Comparison of ENCODE assay signal across 26 cellular contexts in genomic region chr5:2190549-2190948, GRCh38.
"Had no signal": no experiment of that assay in that cellular context is flagged by ENCODE, and none has a peak within 500 bp of the region (broad histone marks: within the 10 kb centered on the region; RNA-seq: fewer than 3 reads in every experiment).

No MANE protein-coding gene starts in this region.

- H3K9me3 ChIP-seq: adrenal gland had no signal

- H3K27me3 Mint-ChIP-seq: activated CD4-positive, alpha-beta T cell treated with anti-CD3 and anti-CD28 coated beads, Interleukin-2, amount 10 ng/mL, durations not matched to agents 24 days and 14 days; activated CD8-positive, alpha-beta T cell treated with anti-CD3 and anti-CD28 coated beads for 36 hours had no signal

- DNase-seq: activated CD4-positive, alpha-beta T cell treated with anti-CD3 and anti-CD28 coated beads, Interleukin-2, amount 10 ng/mL, durations not matched to agents 24 days and 14 days; activated CD4-positive, alpha-beta T cell treated with anti-CD3 and anti-CD28 coated beads, Interleukin-2, amount 50 U/mL, for 4 hours; activated CD8-positive, alpha-beta T cell treated with anti-CD3 and anti-CD28 coated beads for 36 hours; activated gamma-delta T cell treated with Interleukin-2 at 50 U/mL for 16 hours; activated naive CD4-positive, alpha-beta T cell treated with anti-CD3 and anti-CD28 coated beads for 36 hours; activated T-cell treated with anti-CD3 and anti-CD28 coated beads for 4 hours; activated T-cell treated with anti-CD3 and anti-CD28 coated beads, Interleukin-2, amount 50 U/mL, for 4 hours; caudate nucleus; IMR-90; NCI-H1105; NCI-H1417 treated with DMSO at 0.1 percent for 48 hours; NCI-H187 treated with DMSO at 0.1 percent for 48 hours; NCI-H2081; NCI-H226; NCI-H446 treated with DMSO at 0.1 percent for 48 hours; NCI-H524; NCI-H69; NCI-H82; PC-3; Right ventricle myocardium superior had no signal

- ATAC-seq: activated CD8-positive, alpha-beta T cell treated with anti-CD3 and anti-CD28 coated beads for 36 hours; activated naive CD4-positive, alpha-beta T cell treated with anti-CD3 and anti-CD28 coated beads, Interleukin-2, amount 50 U/mL, for 72 hours; activated T-cell treated with anti-CD3 and anti-CD28 coated beads, Interleukin-2, amount 50 U/mL, for 4 hours; body of pancreas; K562; PC-3 had no signal

- H3K4me1 ChIP-seq: adrenal gland, body of pancreas, breast epithelium had no signal

- H3K36me3 ChIP-seq: adrenal gland, breast epithelium had no signal

- H3K36me3 Mint-ChIP-seq: activated naive CD4-positive, alpha-beta T cell treated with anti-CD3 and anti-CD28 coated beads, Interleukin-2, amount 50 U/mL, for 72 hours had no signal

- H3K27me3 ChIP-seq: adrenal gland, body of pancreas, breast epithelium had no signal

- H3K9me3 Mint-ChIP-seq: activated CD4-positive, alpha-beta T cell treated with anti-CD3 and anti-CD28 coated beads, Interleukin-2, amount 10 ng/mL, durations not matched to agents 24 days and 14 days; activated naive CD4-positive, alpha-beta T cell treated with anti-CD3 and anti-CD28 coated beads for 36 hours; activated T-cell treated with anti-CD3 and anti-CD28 coated beads, Interleukin-2, amount 50 U/mL, for 4 hours had no signal

- H3K4me3 ChIP-seq: adrenal gland, body of pancreas, breast epithelium, K562 had no signal

- H3K27ac Mint-ChIP-seq: activated CD4-positive, alpha-beta T cell treated with anti-CD3 and anti-CD28 coated beads, Interleukin-2, amount 10 ng/mL, durations not matched to agents 24 days and 14 days; activated CD8-positive, alpha-beta T cell treated with anti-CD3 and anti-CD28 coated beads for 36 hours; activated naive CD4-positive, alpha-beta T cell treated with anti-CD3 and anti-CD28 coated beads for 36 hours; activated naive CD4-positive, alpha-beta T cell treated with anti-CD3 and anti-CD28 coated beads, Interleukin-2, amount 50 U/mL, for 72 hours; activated T-helper 1 cell treated with anti-CD3 and anti-CD28 coated beads, Interleukin-12 subunit alpha, Interleukin-12 subunit beta, Interleukin-2, Interleukin-4 antibody, amounts not matched to agents 30 ng/mL and 10 ng/mL and 1 ng/mL, durations not matched to agents 14 hours and 24 hours and 36 hours had no signal

- H3K27ac ChIP-seq: adrenal gland, body of pancreas, breast epithelium had no signal

- H3K4me1 Mint-ChIP-seq: activated CD4-positive, alpha-beta T cell treated with anti-CD3 and anti-CD28 coated beads, Interleukin-2, amount 10 ng/mL, durations not matched to agents 24 days and 14 days had no signal

- H3K4me3 Mint-ChIP-seq: activated CD4-positive, alpha-beta T cell treated with anti-CD3 and anti-CD28 coated beads, Interleukin-2, amount 10 ng/mL, durations not matched to agents 24 days and 14 days; activated CD8-positive, alpha-beta T cell treated with anti-CD3 and anti-CD28 coated beads for 36 hours; activated naive CD4-positive, alpha-beta T cell treated with anti-CD3 and anti-CD28 coated beads for 36 hours; activated T-cell treated with anti-CD3 and anti-CD28 coated beads, Interleukin-2, amount 50 U/mL, for 4 hours; activated T-helper 1 cell treated with anti-CD3 and anti-CD28 coated beads, Interleukin-12 subunit alpha, Interleukin-12 subunit beta, Interleukin-2, Interleukin-4 antibody, amounts not matched to agents 30 ng/mL and 10 ng/mL and 1 ng/mL, durations not matched to agents 14 hours and 24 hours and 36 hours had no signal
